Comparison of ENCODE assay signal across 1 cellular context in genomic region chr10:36182059-36182654, GRCh38.
TF ChIP-seq lines count a peak whose summit lies in the region.

No MANE protein-coding gene starts in this region.

TF ChIP-seq in IMR-90, 13 proteins besides CTCF, POLR2A, EP300 and RAD21 (continued from another document):
- TF ChIP-seq MAFK (IDR thresholded peaks at IDR 0.05; ENCODE audit: low read depth, low read length) (no peak), BHLHE40 (IDR thresholded peaks at IDR 0.05; ENCODE audit: low read depth, low read length) (no peak), USF2 (IDR thresholded peaks at IDR 0.05; ENCODE audit: low read depth, low read length) (no peak), CEBPB (IDR thresholded peaks at IDR 0.05; ENCODE audit: low read depth, low read length) (no peak), NFE2L2 (IDR thresholded peaks at IDR 0.05; ENCODE audit: low read depth, low read length) (no peak)
